Comparison of ENCODE assay signal across 22 cellular contexts in the genomic region with DNA sequence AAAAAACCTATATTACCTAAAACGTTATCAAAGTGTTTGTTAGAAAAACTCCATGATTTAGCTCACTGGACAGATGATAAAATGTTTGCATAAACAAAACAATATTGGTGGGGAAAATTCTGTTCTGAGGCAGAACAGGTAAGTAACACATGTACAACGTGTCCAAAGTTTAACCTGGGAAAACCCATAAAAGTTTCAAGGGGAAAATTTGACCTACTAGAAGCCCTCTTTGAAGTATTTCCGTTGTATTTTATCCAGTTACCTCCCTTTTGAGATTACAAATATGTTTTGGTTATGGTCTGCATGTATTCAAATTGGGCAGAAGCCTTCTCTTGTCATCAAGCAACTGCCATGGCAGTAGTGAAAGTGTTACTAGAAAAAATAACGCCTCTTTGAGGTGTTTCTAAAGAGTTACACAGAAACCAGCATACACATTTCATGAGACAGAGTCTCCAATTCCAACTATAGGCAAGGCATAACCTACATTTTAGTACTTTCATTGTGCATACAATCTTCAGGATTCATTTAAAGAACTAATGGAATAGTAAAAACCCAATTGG. TPM values are rescaled to one million over a fixed set of nuclear protein-coding genes. Genes with fewer than 3 reads are reported as not detected.
DNase-seq lines count a peak whose midpoint lies in the region; ATAC-seq, FAIRE-seq and TF ChIP-seq lines count a peak whose summit lies in the region.
"Had no signal": no experiment of that assay in that cellular context is flagged by ENCODE, and none has a peak within 500 bp of the region (broad histone marks: within the 10 kb centered on the region; RNA-seq: fewer than 3 reads in every experiment).

No MANE protein-coding gene starts in this region.

- ATAC-seq in GM19035 (IDR thresholded peaks at IDR 0.05; ENCODE audit: unreplicated experiment) (peak; percentile 63), GM21825 (IDR thresholded peaks at IDR 0.05; ENCODE audit: unreplicated experiment) (peak; percentile 71), HG03135 (IDR thresholded peaks at IDR 0.05; ENCODE audit: unreplicated experiment) (peak; percentile 68)
- ATAC-seq: activated CD8-positive, alpha-beta memory T cell treated with anti-CD3 and anti-CD28 coated beads, Interleukin-2, amount 10 ng/mL, durations not matched to agents 7 days and 5 days; effector memory CD8-positive, alpha-beta T cell; naive thymus-derived CD8-positive, alpha-beta T cell; WTC11 had no signal

- peak; percentile 50 for FAIRE-seq in GM12891 (lab: Jason Lieb, UNC)

- no peak for TF ChIP-seq POLR2A in GM12891 (IDR thresholded peaks at IDR 0.05; ENCODE audit: low read depth, low read length)

- no peak for DNase-seq in GM12891 (ENCODE audit: insufficient read length, low spot score)
- no peak for DNase-seq in putamen (ENCODE audit: low spot score)
- DNase-seq in NCI-H1694 treated with DMSO at 0.1 percent for 48 hours (lab: John Stamatoyannopoulos, UW): no peak
- no peak for DNase-seq in COLO829 (ENCODE audit: low spot score)
- no peak for DNase-seq in activated gamma-delta T cell treated with Interleukin-2 at 50 U/mL for 16 hours
- DNase-seq: activated CD8-positive, alpha-beta memory T cell treated with anti-CD3 and anti-CD28 coated beads, Interleukin-2, amount 10 ng/mL, durations not matched to agents 7 days and 5 days; Caco-2; effector memory CD8-positive, alpha-beta T cell; naive thymus-derived CD8-positive, alpha-beta T cell; NCI-H1105; PC-9; retina; stimulated activated CD4-positive, alpha-beta T cell treated with anti-CD3 and anti-CD28 coated beads, Interleukin-1b, Interleukin-23, amount 100 ng/mL, for 48 hours; stimulated activated CD8-positive, alpha-beta memory T cell treated with anti-CD3 and anti-CD28 coated beads, Interleukin-4, amount 100 ng/mL, for 48 hours; transverse colon had no signal

TF ChIP-seq in GM12891, 5 proteins besides CTCF, POLR2A, EP300 and RAD21:
- no peak for TF ChIP-seq TAF1 (IDR thresholded peaks at IDR 0.05; ENCODE audit: low read depth, low read length)
- no peak for TF ChIP-seq POLR2AphosphoS5 (IDR thresholded peaks at IDR 0.05; ENCODE audit: low read depth, low read length)

RNA-seq across cellular contexts. Expression of a gene that starts 58.0 kb away (rescaled TPM):
- polyA plus RNA-seq in GM12891 (2012; ENCODE audit: low read depth, missing spikeins): not detected
- polyA plus RNA-seq: AG04450; cardiac muscle cell; lung; naive thymus-derived CD8-positive, alpha-beta T cell had no signal
